Comparison of ENCODE assay signal across 8 cellular contexts in genomic region chr14:70073924-70074566, GRCh38.
DNase-seq lines count a peak whose midpoint lies in the region; ATAC-seq and TF ChIP-seq lines count a peak whose summit lies in the region.

No MANE protein-coding gene starts in this region.

- H3K27me3 ChIP-seq in mesenchymal stem cell (ENCODE audit: control insufficient read depth in 1 of 2, insufficient read depth in 1 of 2, low read length in 2 of 2) = peaks cover 15 to 31% of the 10 kb centered on the region in 2 experiments

- no peak overlapping the region for H2BK12ac ChIP-seq in mesenchymal stem cell (ENCODE audit: low read length in 2 of 2)

- no peak overlapping the region for H2AFZ ChIP-seq in mesenchymal stem cell (ENCODE audit: low read depth, low read length)

- H4K8ac ChIP-seq in mesenchymal stem cell (ENCODE audit: low read length) = no peak overlapping the region

- H3K4me1 ChIP-seq in mesenchymal stem cell (ENCODE audit: control insufficient read depth, insufficient read depth, low read depth, low read length) = no peaks in the 10 kb centered on the region

- H3K36me3 ChIP-seq in mesenchymal stem cell (ENCODE audit: control insufficient read depth in 1 of 2, insufficient read depth in 2 of 2, low read depth in 1 of 2, low read length in 2 of 2) = no peaks in the 10 kb centered on the region

- no peaks in the 10 kb centered on the region for H3K79me1 ChIP-seq in mesenchymal stem cell (replicated peaks; ENCODE audit: low read length, poor library complexity, severe bottlenecking)

- no peak overlapping the region for H2AK5ac ChIP-seq in mesenchymal stem cell (ENCODE audit: low read length, severe bottlenecking)

- no peak overlapping the region for H3K18ac ChIP-seq in mesenchymal stem cell (ENCODE audit: low read depth in 1 of 2, low read length in 2 of 2)

- H3K4me3 ChIP-seq in GM12865 (ENCODE audit: low read depth, low read length) (no peak overlapping the region), mesenchymal stem cell (ENCODE audit: insufficient read depth in 1 of 2, low read depth in 1 of 2, low read length in 2 of 2) (no peak overlapping the region)

- H3K9me3 ChIP-seq in mesenchymal stem cell (ENCODE audit: control insufficient read depth, low read length) = no peaks in the 10 kb centered on the region

- no peak overlapping the region for H2BK120ac ChIP-seq in mesenchymal stem cell (ENCODE audit: low read depth, low read length)

- H3K23ac ChIP-seq in mesenchymal stem cell (ENCODE audit: low read length in 2 of 2) = no peak overlapping the region

- no peak overlapping the region for H4K91ac ChIP-seq in mesenchymal stem cell (ENCODE audit: low read length)

- no peak overlapping the region for H2BK15ac ChIP-seq in mesenchymal stem cell (ENCODE audit: low read depth, poor library complexity, severe bottlenecking)

- no peak overlapping the region for H3K4me3 Mint-ChIP-seq in stimulated activated naive CD8-positive, alpha-beta T cell treated with anti-CD3 and anti-CD28 coated beads, Interleukin-15, amount 100 ng/mL, for 72 hours

- whole genome bisulfite sequencing in mesenchymal stem cell = 41% methylated on average over 3 of the region's 3 CpGs

- ATAC-seq in stimulated activated naive CD8-positive, alpha-beta T cell treated with anti-CD3 and anti-CD28 coated beads, Interleukin-15, amount 100 ng/mL, for 72 hours = peak; percentile 79
- ATAC-seq in GM21367 (IDR thresholded peaks at IDR 0.05; ENCODE audit: unreplicated experiment) = no peak

- no peaks in the 10 kb centered on the region for H3K9me3 Mint-ChIP-seq in stimulated activated naive CD8-positive, alpha-beta T cell treated with anti-CD3 and anti-CD28 coated beads, Interleukin-15, amount 100 ng/mL, for 72 hours

- H3K4ac ChIP-seq in mesenchymal stem cell (ENCODE audit: low read depth in 1 of 2, low read length in 2 of 2) = no peak overlapping the region

- no peak overlapping the region for H3K14ac ChIP-seq in mesenchymal stem cell (ENCODE audit: low read length in 2 of 2)

- H2BK5ac ChIP-seq in mesenchymal stem cell (ENCODE audit: low read depth, low read length, poor library complexity, severe bottlenecking) = no peak overlapping the region

- H3K9ac ChIP-seq in mesenchymal stem cell (ENCODE audit: low read length) = no peak overlapping the region

- TF ChIP-seq CTCF in 22Rv1 (IDR thresholded peaks at IDR 0.05) = peak; percentile 89
- TF ChIP-seq CTCF in GM12865 (IDR thresholded peaks at IDR 0.05; ENCODE audit: insufficient read depth, low read depth, low read length, missing control alignments) = peak; percentile 84
- peak; percentile 92 for TF ChIP-seq CTCF in VCaP (conservative IDR thresholded peaks at IDR 0.05)

- no peak overlapping the region for H3K4me2 ChIP-seq in mesenchymal stem cell (ENCODE audit: low read length, poor library complexity, severe bottlenecking)

- H3K27me3 Mint-ChIP-seq in stimulated activated naive CD8-positive, alpha-beta T cell treated with anti-CD3 and anti-CD28 coated beads, Interleukin-15, amount 100 ng/mL, for 72 hours = peaks cover 53% of the 10 kb centered on the region

- H3K27ac ChIP-seq in 22Rv1 = no peak overlapping the region
- no peak overlapping the region for H3K27ac ChIP-seq in VCaP
- no peak overlapping the region for H3K27ac ChIP-seq in mesenchymal stem cell (ENCODE audit: low read length, poor library complexity, severe bottlenecking)

- DNase-seq in GM12865 (ENCODE audit: low read depth) = peak; percentile 78
- DNase-seq in NCI-H187 treated with DMSO at 0.1 percent for 48 hours (lab: John Stamatoyannopoulos, UW) = peak; percentile 8
- DNase-seq in dermis microvascular lymphatic vessel endothelial cell (ENCODE audit: low read depth in 2 of 2) = peak; percentile 52 to 70
- peak; percentile 21 for DNase-seq in mesenchymal stem cell
- peak; percentile 52 for DNase-seq in stimulated activated naive CD8-positive, alpha-beta T cell treated with anti-CD3 and anti-CD28 coated beads, Interleukin-15, amount 100 ng/mL, for 72 hours

- H3K27ac Mint-ChIP-seq in stimulated activated naive CD8-positive, alpha-beta T cell treated with anti-CD3 and anti-CD28 coated beads, Interleukin-15, amount 100 ng/mL, for 72 hours = no peak overlapping the region

- H3K4me1 Mint-ChIP-seq in stimulated activated naive CD8-positive, alpha-beta T cell treated with anti-CD3 and anti-CD28 coated beads, Interleukin-15, amount 100 ng/mL, for 72 hours = no peaks in the 10 kb centered on the region

Comparison
In these comparisons a context has a peak if more than half of its experiments do, and no peak if none do; other contexts are left out.
1. DNase-seq: peak in every context shown above with its lines; median percentile 78 in GM12865; 61 in dermis microvascular lymphatic vessel endothelial cell; 52 in stimulated activated naive CD8-positive, alpha-beta T cell treated with anti-CD3 and anti-CD28 coated beads, Interleukin-15, amount 100 ng/mL, for 72 hours; 21 in mesenchymal stem cell; 8 in NCI-H187 treated with DMSO at 0.1 percent for 48 hours.